18 cellular contexts compared by ENCODE assay signal in the genomic region with DNA sequence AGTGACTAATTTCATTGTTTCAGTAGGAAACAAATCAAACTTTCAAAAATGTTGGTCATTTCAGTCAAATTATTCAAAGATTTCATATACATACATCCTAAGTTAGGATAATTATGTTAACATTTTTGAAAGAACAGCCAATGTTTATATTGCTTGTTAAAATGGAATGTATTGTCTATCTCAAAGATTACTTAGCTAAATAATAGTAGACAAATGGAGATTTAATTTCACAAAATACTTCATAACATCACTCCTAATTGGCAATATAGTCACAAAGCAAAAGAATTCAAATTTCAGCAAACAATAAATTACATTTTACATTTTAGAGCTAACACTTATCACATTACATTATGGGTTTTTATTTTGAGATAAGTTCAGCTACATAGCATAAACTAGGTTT. TPM values are rescaled to one million over a fixed set of nuclear protein-coding genes. Genes with fewer than 3 reads are reported as not detected.
DNase-seq lines count a peak whose midpoint lies in the region; ATAC-seq, FAIRE-seq and TF ChIP-seq lines count a peak whose summit lies in the region.
"Had no signal": no experiment of that assay in that cellular context is flagged by ENCODE, and none has a peak within 500 bp of the region (broad histone marks: within the 10 kb centered on the region; RNA-seq: fewer than 3 reads in every experiment).

No MANE protein-coding gene starts in this region.

- CTCF ChIA-PET in activated CD8-positive, alpha-beta T cell treated with anti-CD3 and anti-CD28 coated beads for 36 hours (lab: Charles Lee), result interaction anchor here (0.7 to 1.6 kb wide), 2 partner anchors 10 to 196 kb away, joined by 3 to 7 read pairs; no protein-coding TSS in a partner anchor
- CTCF ChIA-PET in activated CD8-positive, alpha-beta T cell treated with anti-CD3 and anti-CD28 coated beads, Interleukin-2, amount 10 ng/mL, durations not matched to agents 7 days and 5 days (lab: Charles Lee), result no interaction called here
- CTCF ChIA-PET in K562 (lab: Yijun Ruan, JAX; ENCODE audit: low intra/inter-chr PET ratio), result no interaction called here

- no peak for TF ChIP-seq CTCF in activated CD8-positive, alpha-beta T cell treated with anti-CD3 and anti-CD28 coated beads for 36 hours (IDR thresholded peaks at IDR 0.05)
- TF ChIP-seq CTCF in K562 (IDR thresholded peaks at IDR 0.05 in 2 of 3, conservative IDR thresholded peaks at IDR 0.05 in 1 of 3; ENCODE audit: insufficient read depth in 2 of 3, low read depth in 1 of 3, low read length in 3 of 3) (no peak), suprapubic skin (IDR thresholded peaks at IDR 0.05) (no peak)

- FAIRE-seq in GM19239 (lab: Jason Lieb, UNC), result peak; percentile 18
- FAIRE-seq in K562 (lab: Jason Lieb, UNC), result peak; percentile 52
- FAIRE-seq: G401.6, GM12891 had no signal

- H3K27ac ChIP-seq in K562 (ENCODE audit: extremely low read depth, low read depth, low read length) (no peak overlapping the region), suprapubic skin (no peak overlapping the region)

- H3K9me3 ChIP-seq in K562 (replicated peaks; ENCODE audit: control insufficient read depth, insufficient read depth, low read depth, low read length) (no peaks in the 10 kb centered on the region), suprapubic skin (no peaks in the 10 kb centered on the region)

- no peaks in the 10 kb centered on the region for H3K9me3 Mint-ChIP-seq in activated CD8-positive, alpha-beta T cell treated with anti-CD3 and anti-CD28 coated beads for 36 hours
- no peaks in the 10 kb centered on the region for H3K9me3 Mint-ChIP-seq in activated CD8-positive, alpha-beta T cell treated with anti-CD3 and anti-CD28 coated beads, Interleukin-2, amount 10 ng/mL, durations not matched to agents 7 days and 5 days (ENCODE audit: insufficient read depth)
- no peaks in the 10 kb centered on the region for H3K9me3 Mint-ChIP-seq in naive thymus-derived CD8-positive, alpha-beta T cell
- H3K9me3 Mint-ChIP-seq: CD4-positive, alpha-beta memory T cell; GM23338 had no signal

- in situ Hi-C loops in K562 (cut with MboI), result no loop called here

- H3K27ac Mint-ChIP-seq in activated CD8-positive, alpha-beta T cell treated with anti-CD3 and anti-CD28 coated beads for 36 hours, result no peak overlapping the region
- H3K27ac Mint-ChIP-seq in activated CD8-positive, alpha-beta T cell treated with anti-CD3 and anti-CD28 coated beads, Interleukin-2, amount 10 ng/mL, durations not matched to agents 7 days and 5 days, result no peak overlapping the region
- peak overlapping the region in 1 of 10 donors; percentile 22 for H3K27ac Mint-ChIP-seq in naive thymus-derived CD8-positive, alpha-beta T cell
- H3K27ac Mint-ChIP-seq: B cell had no signal

- no peak overlapping the region for H3K4me3 ChIP-seq in K562
- no peak overlapping the region for H3K4me3 ChIP-seq in suprapubic skin
- H3K4me3 ChIP-seq: GM23338 had no signal

- POLR2A ChIA-PET in activated CD8-positive, alpha-beta T cell treated with anti-CD3 and anti-CD28 coated beads for 36 hours (lab: Charles Lee), result interaction anchor here (0.6 kb wide), 1 partner anchor 115 kb away, joined by 3 read pairs; no protein-coding TSS in a partner anchor
- POLR2A ChIA-PET in activated CD8-positive, alpha-beta T cell treated with anti-CD3 and anti-CD28 coated beads, Interleukin-2, amount 10 ng/mL, durations not matched to agents 7 days and 5 days (lab: Charles Lee), result no interaction called here
- POLR2A ChIA-PET in K562 (lab: Yijun Ruan, JAX), result no interaction called here
- POLR2A ChIA-PET in naive thymus-derived CD8-positive, alpha-beta T cell (lab: Charles Lee), result no interaction called here

- H3K4me3 Mint-ChIP-seq in activated CD8-positive, alpha-beta T cell treated with anti-CD3 and anti-CD28 coated beads for 36 hours, result no peak overlapping the region
- no peak overlapping the region for H3K4me3 Mint-ChIP-seq in activated CD8-positive, alpha-beta T cell treated with anti-CD3 and anti-CD28 coated beads, Interleukin-2, amount 10 ng/mL, durations not matched to agents 7 days and 5 days
- no peak overlapping the region for H3K4me3 Mint-ChIP-seq in naive thymus-derived CD8-positive, alpha-beta T cell
- H3K4me3 Mint-ChIP-seq: B cell; CD4-positive, alpha-beta memory T cell; GM23338 had no signal

- no peaks in the 10 kb centered on the region for H4K20me1 ChIP-seq in K562 (replicated peaks; ENCODE audit: control insufficient read depth, insufficient read depth, low read length)

- H3K36me3 Mint-ChIP-seq in activated CD8-positive, alpha-beta T cell treated with anti-CD3 and anti-CD28 coated beads for 36 hours (ENCODE audit: low read depth), result peaks cover 37% of the 10 kb centered on the region
- H3K36me3 Mint-ChIP-seq in activated CD8-positive, alpha-beta T cell treated with anti-CD3 and anti-CD28 coated beads, Interleukin-2, amount 10 ng/mL, durations not matched to agents 7 days and 5 days (ENCODE audit: low read depth), result peaks cover 53% of the 10 kb centered on the region
- peaks cover 8 to 55% (median 42%) of the 10 kb centered on the region in 3 donors for H3K36me3 Mint-ChIP-seq in naive thymus-derived CD8-positive, alpha-beta T cell

- H3K27me3 Mint-ChIP-seq in activated CD8-positive, alpha-beta T cell treated with anti-CD3 and anti-CD28 coated beads for 36 hours, result no peaks in the 10 kb centered on the region
- H3K27me3 Mint-ChIP-seq in activated CD8-positive, alpha-beta T cell treated with anti-CD3 and anti-CD28 coated beads, Interleukin-2, amount 10 ng/mL, durations not matched to agents 7 days and 5 days (ENCODE audit: low read depth), result no peaks in the 10 kb centered on the region
- no peaks in the 10 kb centered on the region for H3K27me3 Mint-ChIP-seq in naive thymus-derived CD8-positive, alpha-beta T cell
- H3K27me3 Mint-ChIP-seq: B cell; CD4-positive, alpha-beta memory T cell had no signal

- H3K4me1 ChIP-seq in K562 (replicated peaks in 1 of 2; ENCODE audit: control insufficient read depth in 2 of 2, insufficient read depth in 2 of 2, low read length in 2 of 2) (no peaks in the 10 kb centered on the region), suprapubic skin (no peaks in the 10 kb centered on the region)

- H2AFZ ChIP-seq in K562 (ENCODE audit: low read depth, low read length), result no peak overlapping the region
- H2AFZ ChIP-seq: GM23338 had no signal

- no peak overlapping the region for H3K4me2 ChIP-seq in K562 (ENCODE audit: insufficient read depth, low read length)
- H3K4me2 ChIP-seq: GM23338 had no signal

- intact Hi-C loops in activated CD8-positive, alpha-beta T cell treated with anti-CD3 and anti-CD28 coated beads for 36 hours (cut with micrococcal nuclease), result no loop called here
- intact Hi-C loops in K562 (cut with micrococcal nuclease), result no loop called here

- peak; percentile 17 for ATAC-seq in activated CD8-positive, alpha-beta T cell treated with anti-CD3 and anti-CD28 coated beads for 36 hours
- ATAC-seq in activated CD8-positive, alpha-beta T cell treated with anti-CD3 and anti-CD28 coated beads, Interleukin-2, amount 10 ng/mL, durations not matched to agents 7 days and 5 days, result no peak
- no peak for ATAC-seq in K562
- ATAC-seq in naive thymus-derived CD8-positive, alpha-beta T cell, result no peak
- ATAC-seq: GM23338 had no signal

- H3K36me3 ChIP-seq in K562 (ENCODE audit: control insufficient read depth, insufficient read depth, low read length) (no peaks in the 10 kb centered on the region), suprapubic skin (no peaks in the 10 kb centered on the region)

- no peak for TF ChIP-seq EP300 in K562 (IDR thresholded peaks at IDR 0.05; ENCODE audit: low read length)
- TF ChIP-seq EP300 in suprapubic skin (IDR thresholded peaks at IDR 0.05), result no peak

- BruUV-seq in K562 (replicated peaks; lab: Mats Ljungman, UMichigan), result no TSS peak

- H3K4me1 Mint-ChIP-seq in activated CD8-positive, alpha-beta T cell treated with anti-CD3 and anti-CD28 coated beads for 36 hours (ENCODE audit: low read depth), result peaks cover 8% of the 10 kb centered on the region
- peaks cover 4% of the 10 kb centered on the region for H3K4me1 Mint-ChIP-seq in activated CD8-positive, alpha-beta T cell treated with anti-CD3 and anti-CD28 coated beads, Interleukin-2, amount 10 ng/mL, durations not matched to agents 7 days and 5 days (ENCODE audit: low read depth)
- peaks cover 0 to 1% (median 0%) of the 10 kb centered on the region in 4 donors for H3K4me1 Mint-ChIP-seq in naive thymus-derived CD8-positive, alpha-beta T cell
- H3K4me1 Mint-ChIP-seq: B cell had no signal

- H3K9me1 ChIP-seq in K562 (ENCODE audit: control insufficient read depth, insufficient read depth, low read length), result no peaks in the 10 kb centered on the region

- TF ChIP-seq RAD21 in K562 (CRISPR knock-in tag; conservative IDR thresholded peaks at IDR 0.05 in 1 of 2, IDR thresholded peaks at IDR 0.05 in 1 of 2), result no peak

- no peak for TF ChIP-seq POLR2A in K562 (conservative IDR thresholded peaks at IDR 0.05)
- no peak for TF ChIP-seq POLR2A in suprapubic skin (IDR thresholded peaks at IDR 0.05)

- H3K27me3 ChIP-seq in K562 (ENCODE audit: control insufficient read depth in 2 of 2, insufficient read depth in 2 of 2, low read length in 2 of 2) (peaks cover 0 to 7% of the 10 kb centered on the region in 2 experiments; a peak in 2 of 5 replicates), suprapubic skin (no peaks in the 10 kb centered on the region)

- no peak for DNase-seq in activated CD8-positive, alpha-beta T cell treated with anti-CD3 and anti-CD28 coated beads for 36 hours
- DNase-seq in activated CD8-positive, alpha-beta T cell treated with anti-CD3 and anti-CD28 coated beads, Interleukin-2, amount 10 ng/mL, durations not matched to agents 7 days and 5 days, result no peak
- DNase-seq in GM19239 (ENCODE audit: insufficient read length, low spot score) (no peak), K562 (ENCODE audit: extremely low read depth in 1 of 4, low spot score in 3 of 4) (no peak), suprapubic skin (ENCODE audit: low spot score in 2 of 2) (no peak)
- DNase-seq in activated effector memory CD4-positive, alpha-beta T cell treated with anti-CD3 and anti-CD28 coated beads, Interleukin-2, amount 50 U/mL, for 16 hours, result no peak
- no peak for DNase-seq in naive thymus-derived CD8-positive, alpha-beta T cell
- DNase-seq: 8988T; C1 segment of cervical spinal cord; CD4-positive, alpha-beta memory T cell; DMS153; DMS79 treated with DMSO at 0.1 percent for 48 hours; EL; H7 had no signal

- H3K79me2 ChIP-seq in K562 (ENCODE audit: control insufficient read depth, insufficient read depth, low read length), result no peaks in the 10 kb centered on the region

- H3K9ac ChIP-seq in K562 (ENCODE audit: insufficient read depth in 1 of 2, low read depth in 2 of 2, low read length in 2 of 2), result no peak overlapping the region

RNA-seq across cellular contexts. Expression of a gene that starts 25.4 kb away (rescaled TPM):
- 100 to 1,000 TPM; 132 TPM for total RNA-seq in activated CD8-positive, alpha-beta T cell treated with anti-CD3 and anti-CD28 coated beads for 36 hours
- total RNA-seq in activated CD8-positive, alpha-beta T cell treated with anti-CD3 and anti-CD28 coated beads, Interleukin-2, amount 10 ng/mL, durations not matched to agents 7 days and 5 days, result 10 to 100 TPM; 52.3 to 55.9 TPM
- total RNA-seq in K562 (2011; cell fraction: chromatin; rRNA removed; ENCODE audit: low replicate concordance), result 59.7 and 137 TPM in 2 replicates
- 35.4 and 44.6 TPM in 2 replicates for total RNA-seq in K562 (2011; cell fraction: nucleolus; rRNA removed)
- total RNA-seq in K562 (2011; cell fraction: nucleoplasm; rRNA removed), result 95.2 and 164 TPM in 2 replicates
- 28.8 and 30.7 TPM in 2 replicates for total RNA-seq in K562 (2014; rRNA removed)
- total RNA-seq in K562 (2014; rRNA removed; fragmentation: Illumina TruSeq; extraction: Trizol), result 53.3 and 67.6 TPM in 2 replicates
- total RNA-seq in K562 (2015; rRNA removed; fragmentation: Illumina TruSeq; extraction: Trizol), result 31.6 and 39.5 TPM in 2 replicates
- 34.1 and 41.6 TPM in 2 replicates for total RNA-seq in K562 (2021)
- polyA plus RNA-seq in K562 (2011; rRNA removed), result 79.0 and 88.0 TPM in 2 replicates
- polyA plus RNA-seq in K562 (2011; cell fraction: cytosol; rRNA removed), result 17.0 and 52.8 TPM in 2 replicates
- polyA plus RNA-seq in K562 (2011; cell fraction: nucleus; rRNA removed), result 102 and 118 TPM in 2 replicates
- 30.2 and 41.5 TPM in 2 replicates for polyA plus RNA-seq in K562 (2012)
- 34.0 and 36.1 TPM in 2 replicates for polyA plus RNA-seq in K562 (2014; fragmentation: Illumina TruSeq; extraction: Trizol)
- 10 to 100 TPM; 28.4 to 33.3 TPM for polyA plus RNA-seq in K562 (2014; fragmentation: Nextera tagmentation; extraction: Ambion mirVana)
- polyA plus RNA-seq in K562 (2014; rRNA removed), result 33.7 and 35.9 TPM in 2 replicates
- polyA minus RNA-seq in K562 (2011; rRNA and poly(A)+ RNA removed), result 88.2 and 104 TPM in 2 replicates
- polyA minus RNA-seq in K562 (2011; cell fraction: cytosol; rRNA and poly(A)+ RNA removed), result 33.3 and 43.1 TPM in 2 replicates
- polyA minus RNA-seq in K562 (2011; cell fraction: nucleus; rRNA and poly(A)+ RNA removed), result 48.9 and 89.9 TPM in 2 replicates
- 10 to 100 TPM; 10.9 to 11.9 TPM for total RNA-seq in naive thymus-derived CD8-positive, alpha-beta T cell
- polyA plus RNA-seq in naive thymus-derived CD8-positive, alpha-beta T cell, result 1 to 10 TPM; 4.6 to 6.1 (median 5.0) TPM
- total RNA-seq in suprapubic skin, result 1 to 10 TPM; 2.2 to 6.4 (median 3.2) TPM
